1 cellular context compared by ENCODE assay signal in genomic region chr17:47207143-47208067, GRCh38.
TF ChIP-seq lines count a peak whose summit lies in the region.

No MANE protein-coding gene starts in this region.

TF ChIP-seq in H1, 55 proteins besides CTCF, POLR2A, EP300 and RAD21:
- TF ChIP-seq SP2 (IDR thresholded peaks at IDR 0.05; ENCODE audit: low read length) (no peak), ZNF274 (IDR thresholded peaks at IDR 0.05; ENCODE audit: borderline replicate concordance, extremely low read depth, low read length) (no peak), KDM5A (IDR thresholded peaks at IDR 0.05; ENCODE audit: low read length) (no peak), HDAC6 (IDR thresholded peaks at IDR 0.05; ENCODE audit: low read depth, low read length) (no peak), JUND (IDR thresholded peaks at IDR 0.05; ENCODE audit: low read length) (no peak), NANOG (IDR thresholded peaks at IDR 0.05; ENCODE audit: insufficient read depth, low read depth, low read length, poor library complexity, severe bottlenecking) (no peak), KDM4A (IDR thresholded peaks at IDR 0.05; ENCODE audit: low read depth, low read length, severe bottlenecking) (no peak), SIRT6 (IDR thresholded peaks at IDR 0.05; ENCODE audit: low read length) (no peak), CHD2 (IDR thresholded peaks at IDR 0.05; ENCODE audit: low read length) (no peak), EGR1 (IDR thresholded peaks at IDR 0.05; ENCODE audit: borderline replicate concordance, low read depth, low read length) (no peak), NRF1 (IDR thresholded peaks at IDR 0.05; ENCODE audit: low read depth, low read length) (no peak), SIX5 (IDR thresholded peaks at IDR 0.05; ENCODE audit: low read depth, low read length) (no peak), SP4 (IDR thresholded peaks at IDR 0.05; ENCODE audit: low read length) (no peak), E2F6 (IDR thresholded peaks at IDR 0.05) (no peak)
